ENCODE assay signal across 1 cellular context in genomic region chrX:123988423-123989116, GRCh38.
TF ChIP-seq lines count a peak whose summit lies in the region.

No MANE protein-coding gene starts in this region.

TF ChIP-seq in K562, 482 proteins besides CTCF, POLR2A, EP300 and RAD21 (continued from another document):
- TF ChIP-seq, protein P1, sequence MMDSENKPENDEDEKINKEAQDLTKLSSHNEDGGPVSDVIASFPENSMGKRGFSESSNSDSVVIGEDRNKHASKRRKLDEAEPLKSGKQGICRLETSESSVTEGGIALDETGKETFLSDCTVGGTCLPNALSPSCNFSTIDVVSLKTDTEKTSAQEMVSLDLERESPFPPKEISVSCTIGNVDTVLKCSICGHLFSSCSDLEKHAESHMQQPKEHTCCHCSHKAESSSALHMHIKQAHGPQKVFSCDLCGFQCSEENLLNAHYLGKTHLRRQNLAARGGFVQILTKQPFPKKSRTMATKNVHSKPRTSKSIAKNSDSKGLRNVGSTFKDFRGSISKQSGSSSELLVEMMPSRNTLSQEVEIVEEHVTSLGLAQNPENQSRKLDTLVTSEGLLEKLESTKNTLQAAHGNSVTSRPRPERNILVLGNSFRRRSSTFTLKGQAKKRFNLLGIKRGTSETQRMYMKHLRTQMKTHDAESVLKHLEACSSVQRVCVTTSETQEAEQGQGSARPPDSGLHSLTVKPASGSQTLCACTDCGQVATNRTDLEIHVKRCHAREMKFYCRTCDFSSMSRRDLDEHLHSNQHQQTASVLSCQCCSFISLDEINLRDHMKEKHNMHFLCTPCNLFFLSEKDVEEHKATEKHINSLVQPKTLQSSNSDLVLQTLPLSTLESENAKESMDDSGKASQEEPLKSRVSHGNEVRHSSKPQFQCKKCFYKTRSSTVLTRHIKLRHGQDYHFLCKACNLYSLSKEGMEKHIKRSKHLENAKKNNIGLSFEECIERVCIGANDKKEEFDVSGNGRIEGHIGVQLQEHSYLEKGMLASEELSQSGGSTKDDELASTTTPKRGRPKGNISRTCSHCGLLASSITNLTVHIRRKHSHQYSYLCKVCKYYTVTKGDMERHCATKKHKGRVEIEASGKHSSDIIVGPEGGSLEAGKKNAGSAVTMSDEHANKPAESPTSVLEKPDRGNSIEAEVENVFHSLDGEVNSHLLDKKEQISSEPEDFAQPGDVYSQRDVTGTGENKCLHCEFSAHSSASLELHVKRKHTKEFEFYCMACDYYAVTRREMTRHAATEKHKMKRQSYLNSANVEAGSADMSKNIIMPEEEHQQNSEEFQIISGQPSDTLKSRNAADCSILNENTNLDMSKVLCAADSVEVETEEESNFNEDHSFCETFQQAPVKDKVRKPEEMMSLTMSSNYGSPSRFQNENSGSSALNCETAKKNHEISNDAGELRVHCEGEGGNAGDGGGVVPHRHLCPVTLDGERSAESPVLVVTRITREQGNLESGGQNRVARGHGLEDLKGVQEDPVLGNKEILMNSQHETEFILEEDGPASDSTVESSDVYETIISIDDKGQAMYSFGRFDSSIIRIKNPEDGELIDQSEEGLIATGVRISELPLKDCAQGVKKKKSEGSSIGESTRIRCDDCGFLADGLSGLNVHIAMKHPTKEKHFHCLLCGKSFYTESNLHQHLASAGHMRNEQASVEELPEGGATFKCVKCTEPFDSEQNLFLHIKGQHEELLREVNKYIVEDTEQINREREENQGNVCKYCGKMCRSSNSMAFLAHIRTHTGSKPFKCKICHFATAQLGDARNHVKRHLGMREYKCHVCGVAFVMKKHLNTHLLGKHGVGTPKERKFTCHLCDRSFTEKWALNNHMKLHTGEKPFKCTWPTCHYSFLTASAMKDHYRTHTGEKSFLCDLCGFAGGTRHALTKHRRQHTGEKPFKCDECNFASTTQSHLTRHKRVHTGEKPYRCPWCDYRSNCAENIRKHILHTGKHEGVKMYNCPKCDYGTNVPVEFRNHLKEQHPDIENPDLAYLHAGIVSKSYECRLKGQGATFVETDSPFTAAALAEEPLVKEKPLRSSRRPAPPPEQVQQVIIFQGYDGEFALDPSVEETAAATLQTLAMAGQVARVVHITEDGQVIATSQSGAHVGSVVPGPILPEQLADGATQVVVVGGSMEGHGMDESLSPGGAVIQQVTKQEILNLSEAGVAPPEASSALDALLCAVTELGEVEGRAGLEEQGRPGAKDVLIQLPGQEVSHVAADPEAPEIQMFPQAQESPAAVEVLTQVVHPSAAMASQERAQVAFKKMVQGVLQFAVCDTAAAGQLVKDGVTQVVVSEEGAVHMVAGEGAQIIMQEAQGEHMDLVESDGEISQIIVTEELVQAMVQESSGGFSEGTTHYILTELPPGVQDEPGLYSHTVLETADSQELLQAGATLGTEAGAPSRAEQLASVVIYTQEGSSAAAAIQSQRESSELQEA (IDR thresholded peaks at IDR 0.05; ENCODE audit: low read depth), result no peak
- TF ChIP-seq, protein P2, sequence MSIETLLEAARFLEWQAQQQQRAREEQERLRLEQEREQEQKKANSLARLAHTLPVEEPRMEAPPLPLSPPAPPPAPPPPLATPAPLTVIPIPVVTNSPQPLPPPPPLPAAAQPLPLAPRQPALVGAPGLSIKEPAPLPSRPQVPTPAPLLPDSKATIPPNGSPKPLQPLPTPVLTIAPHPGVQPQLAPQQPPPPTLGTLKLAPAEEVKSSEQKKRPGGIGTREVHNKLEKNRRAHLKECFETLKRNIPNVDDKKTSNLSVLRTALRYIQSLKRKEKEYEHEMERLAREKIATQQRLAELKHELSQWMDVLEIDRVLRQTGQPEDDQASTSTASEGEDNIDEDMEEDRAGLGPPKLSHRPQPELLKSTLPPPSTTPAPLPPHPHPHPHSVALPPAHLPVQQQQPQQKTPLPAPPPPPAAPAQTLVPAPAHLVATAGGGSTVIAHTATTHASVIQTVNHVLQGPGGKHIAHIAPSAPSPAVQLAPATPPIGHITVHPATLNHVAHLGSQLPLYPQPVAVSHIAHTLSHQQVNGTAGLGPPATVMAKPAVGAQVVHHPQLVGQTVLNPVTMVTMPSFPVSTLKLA (conservative IDR thresholded peaks at IDR 0.05), result no peak
- TF ChIP-seq TCFL5 (CRISPR knock-in tag; conservative IDR thresholded peaks at IDR 0.05), result no peak
TF ChIP-seq in K562: peak in this region for 20.
